Comparison of ENCODE assay signal across 28 cellular contexts in the genomic region with DNA sequence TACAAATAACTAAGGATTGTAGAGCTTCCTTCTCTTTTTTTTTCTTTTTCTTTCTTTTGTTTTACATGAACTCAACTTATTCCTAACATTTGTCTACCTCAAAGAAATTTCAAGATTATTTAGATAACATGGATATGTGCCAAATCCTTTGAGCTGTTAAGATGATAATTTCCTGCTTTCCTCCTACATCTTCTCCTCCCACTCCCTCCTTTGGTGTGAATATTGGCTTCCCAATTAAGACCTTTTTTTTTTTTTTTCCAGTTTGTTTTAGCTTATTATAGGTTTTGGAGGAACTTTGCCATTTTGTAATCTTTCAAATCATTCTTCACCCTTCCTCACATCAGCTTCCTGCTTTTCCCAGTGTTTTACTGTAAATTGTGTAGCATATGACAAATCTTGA. TPM values are rescaled to one million over a fixed set of nuclear protein-coding genes. Genes with fewer than 3 reads are reported as not detected.
"Had no signal": no experiment of that assay in that cellular context is flagged by ENCODE, and none has a peak within 500 bp of the region (broad histone marks: within the 10 kb centered on the region; RNA-seq: fewer than 3 reads in every experiment).

No MANE protein-coding gene starts in this region.

- DNase-seq: dorsolateral prefrontal cortex; effector CD8-positive, alpha-beta T cell; glutamatergic neuron; islet precursor cell; mammary epithelial cell; mucosa of descending colon; natural killer cell; posterior cingulate gyrus; sigmoid colon; stimulated activated CD4-positive, alpha-beta T cell treated with anti-CD3 and anti-CD28 coated beads, Interleukin-12 subunit alpha, Interleukin-12 subunit beta, amount 100 ng/mL, for 4 hours; stimulated activated CD4-positive, alpha-beta T cell treated with anti-CD3 and anti-CD28 coated beads, Interleukin-2, amount 100 ng/mL, for 48 hours; upper lobe of right lung had no signal

- H3K27ac ChIP-seq: coronary artery, epithelial cell of prostate, esophagus muscularis mucosa, gastroesophageal sphincter, right atrium auricular region, sigmoid colon, tibial nerve, upper lobe of right lung, vagina had no signal

- H3K27me3 ChIP-seq: dorsolateral prefrontal cortex, esophagus muscularis mucosa, gastroesophageal sphincter, right atrium auricular region, sigmoid colon, tibial nerve, upper lobe of right lung, vagina had no signal

- H3K4me1 ChIP-seq: esophagus muscularis mucosa, gastroesophageal sphincter, right atrium auricular region, sigmoid colon, upper lobe of right lung, vagina had no signal

- H3K4me3 Mint-ChIP-seq: natural killer cell; neural crest cell; stimulated activated naive CD8-positive, alpha-beta T cell treated with anti-CD3 and anti-CD28 coated beads, Interleukin-15, Interleukin-2, amounts not matched to agents 100 ng/mL and 50 ng/mL, for 24 hours had no signal

- H3K9me3 Mint-ChIP-seq: natural killer cell; neural crest cell; stimulated activated naive CD8-positive, alpha-beta T cell treated with anti-CD3 and anti-CD28 coated beads, Interleukin-15, Interleukin-2, amounts not matched to agents 100 ng/mL and 50 ng/mL, for 24 hours had no signal

- H3K27me3 Mint-ChIP-seq: stimulated activated naive CD8-positive, alpha-beta T cell treated with anti-CD3 and anti-CD28 coated beads, Interleukin-15, Interleukin-2, amounts not matched to agents 100 ng/mL and 50 ng/mL, for 24 hours had no signal

- H3K4me3 ChIP-seq: coronary artery, dorsolateral prefrontal cortex, esophagus muscularis mucosa, gastroesophageal sphincter, mucosa of descending colon, right atrium auricular region, sigmoid colon, skin epidermis, tibial nerve, upper lobe of right lung, vagina had no signal

- H3K27ac Mint-ChIP-seq: stimulated activated naive CD8-positive, alpha-beta T cell treated with anti-CD3 and anti-CD28 coated beads, Interleukin-15, Interleukin-2, amounts not matched to agents 100 ng/mL and 50 ng/mL, for 24 hours had no signal

- H3K36me3 ChIP-seq: vagina had no signal

- H3K9me3 ChIP-seq: esophagus muscularis mucosa, gastroesophageal sphincter, mucosa of descending colon, right atrium auricular region, sigmoid colon, tibial nerve, upper lobe of right lung, vagina had no signal

- ATAC-seq: gastroesophageal sphincter, left lobe of liver, mucosa of descending colon, natural killer cell, upper lobe of right lung had no signal

RNA-seq across cellular contexts. Expression of a gene that starts 58.2 kb away (rescaled TPM):
- total RNA-seq: dorsolateral prefrontal cortex, esophagus muscularis mucosa, fibroblast of villous mesenchyme, gastroesophageal sphincter, left lobe of liver, lower leg skin, mammary epithelial cell, mesenteric fat pad, natural killer cell, neural crest cell, osteocyte, pulmonary artery endothelial cell, right atrium auricular region, sigmoid colon, tibial nerve, upper lobe of right lung, vagina had no signal
